In the genomic region with DNA sequence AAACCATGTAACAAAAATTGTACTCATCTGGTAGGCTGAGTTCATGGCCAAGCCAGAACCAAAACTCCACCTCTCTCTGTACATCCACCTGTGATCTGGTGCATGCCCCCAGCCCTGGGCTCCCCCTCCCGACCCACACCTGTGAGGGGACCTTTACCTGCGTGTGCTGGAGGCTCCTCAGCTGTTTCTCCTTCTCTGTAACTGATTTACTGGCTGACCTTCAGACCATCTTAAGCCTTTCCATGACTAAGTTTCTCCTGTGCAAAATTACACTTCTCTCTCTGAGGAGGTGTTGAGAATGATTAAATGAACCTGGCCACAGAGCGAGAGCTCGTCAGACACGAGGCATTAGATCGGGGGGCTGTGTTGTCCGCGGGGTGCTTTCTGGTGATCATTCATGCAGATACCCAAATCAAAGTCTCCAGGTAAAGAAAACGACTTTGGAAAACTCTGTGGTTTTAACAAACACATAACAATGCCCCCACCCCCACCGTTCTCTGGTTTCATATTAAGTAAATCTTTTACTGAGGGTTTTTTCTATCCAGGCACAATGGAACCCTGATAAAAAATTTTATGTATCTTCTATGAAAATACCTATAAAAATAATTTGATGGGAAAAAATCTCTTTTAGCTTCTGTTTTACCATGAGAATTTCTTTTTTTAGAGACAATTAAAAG, we compare ENCODE assay signal across 18 cellular contexts.
A peak's percentile ranks its signal among the peaks of the same experiment; 100 is the strongest.
DNase-seq lines count a peak whose midpoint lies in the region; ATAC-seq, FAIRE-seq and TF ChIP-seq lines count a peak whose summit lies in the region.
"Had no signal": no experiment of that assay in that cellular context is flagged by ENCODE, and none has a peak within 500 bp of the region (broad histone marks: within the 10 kb centered on the region; RNA-seq: fewer than 3 reads in every experiment).

No MANE protein-coding gene starts in this region.

- H2AFZ ChIP-seq in GM12878 (ENCODE audit: control insufficient read depth, low read depth, low read length), result no peak overlapping the region

- 30% methylated on average over 10 of the region's 10 CpGs for WGBS in GM12878 (ENCODE audit: insufficient coverage, insufficient replicate concordance, low lambda C conversion rate, missing lambda C conversion rate)

- H3K4me3 ChIP-seq in GM12878, result no peak overlapping the region
- H3K4me3 ChIP-seq: cardiac muscle cell, heart right ventricle, uterus had no signal

- H3K36me3 ChIP-seq in GM12878 (ENCODE audit: control insufficient read depth in 2 of 2, insufficient read depth in 2 of 2, low read length in 1 of 2), result no peaks in the 10 kb centered on the region
- H3K36me3 ChIP-seq: cardiac muscle cell, heart right ventricle, uterus had no signal

- no peak for TF ChIP-seq CTCF in GM12878 (IDR thresholded peaks at IDR 0.05 in 2 of 3, conservative IDR thresholded peaks at IDR 0.05 in 1 of 3; ENCODE audit: control insufficient read depth in 2 of 3, extremely low read depth in 1 of 3, insufficient read depth in 1 of 3, low read depth in 3 of 3, low read length in 3 of 3)

- POLR2A ChIA-PET in GM12878 (lab: Charles Lee), result no interaction called here

- TF ChIP-seq RAD21 in GM12878 (IDR thresholded peaks at IDR 0.05; ENCODE audit: insufficient read depth, low read depth, low read length), result no peak

- no peak for TF ChIP-seq POLR2A in GM12878 (IDR thresholded peaks at IDR 0.05; ENCODE audit: low read depth, low read length)

- no peak for FAIRE-seq in GM12878 (lab: Jason Lieb, UNC)

- RAD21 ChIA-PET in GM12878 (lab: Charles Lee; ENCODE audit: unreplicated experiment), result no interaction called here

- no peaks in the 10 kb centered on the region for H4K20me1 ChIP-seq in GM12878 (ENCODE audit: control insufficient read depth, insufficient read depth)

- BruUV-seq in GM12878 (replicated peaks; lab: Mats Ljungman, UMichigan), result no TSS peak

- H3K27ac ChIP-seq in GM12878 (ENCODE audit: control insufficient read depth, insufficient read depth), result no peak overlapping the region
- H3K27ac ChIP-seq: cardiac muscle cell, heart right ventricle, uterus had no signal

- SMC1A ChIA-PET in GM12878 (lab: Charles Lee; ENCODE audit: uncharacterized antibody, unreplicated experiment), result no interaction called here

- ATAC-seq in GM18508 (IDR thresholded peaks at IDR 0.05; ENCODE audit: insufficient read depth, unreplicated experiment), result peak; percentile 39
- peak; percentile 59 for ATAC-seq in HG02642 (IDR thresholded peaks at IDR 0.05; ENCODE audit: poor library complexity, unreplicated experiment)
- peak; percentile 38 for ATAC-seq in GM12878
- no peak for ATAC-seq in HG03139 (IDR thresholded peaks at IDR 0.05; ENCODE audit: unreplicated experiment)
- no peak for ATAC-seq in GM18498 (IDR thresholded peaks at IDR 0.05; ENCODE audit: unreplicated experiment)
- ATAC-seq: activated CD4-positive, CD25-positive, alpha-beta regulatory T cell treated with anti-CD3 and anti-CD28 coated beads, Interleukin-2, amount 50 U/mL, for 24 hours; HCT116; heart right ventricle; stimulated activated naive CD8-positive, alpha-beta T cell treated with anti-CD3 and anti-CD28 coated beads, Interleukin-15, amount 100 ng/mL, for 72 hours had no signal

- H3K9me3 ChIP-seq in GM12878 (replicated peaks; ENCODE audit: control insufficient read depth, insufficient read depth, low read length), result no peaks in the 10 kb centered on the region; the same call in 2 of the 3 replicates
- H3K9me3 ChIP-seq: heart right ventricle, uterus had no signal

- H3K4me2 ChIP-seq in GM12878 (ENCODE audit: control insufficient read depth, insufficient read depth), result no peak overlapping the region

- CTCF ChIA-PET in GM12878 (lab: Yijun Ruan, JAX), result no interaction called here

- in situ Hi-C loops in GM12878 (cut with MboI), result no loop called here

- H3K79me2 ChIP-seq in GM12878 (ENCODE audit: control insufficient read depth, insufficient read depth, low read length), result no peaks in the 10 kb centered on the region

- intact Hi-C loops in GM12878 (cut with micrococcal nuclease; ENCODE audit: unreplicated experiment), result no loop called here

- DNase-seq in GM12878 (ENCODE audit: low read depth, low spot score) (no peak), mucosa of gallbladder (ENCODE audit: low spot score) (peak; percentile 30), activated gamma-delta T cell (lab: John Stamatoyannopoulos, UW) (no peak)
- DNase-seq in stimulated activated CD4-positive, alpha-beta T cell treated with anti-CD3 and anti-CD28 coated beads, Interleukin-4, amount 100 ng/mL, for 1 hour, result no peak
- DNase-seq: CD4-positive, alpha-beta T cell; effector CD4-positive, alpha-beta T cell; heart right ventricle; NCI-H524; OCI-M1; stimulated activated naive CD8-positive, alpha-beta T cell treated with anti-CD3 and anti-CD28 coated beads, Interleukin-15, amount 100 ng/mL, for 72 hours; uterus had no signal

- H3K4me1 ChIP-seq in GM12878 (ENCODE audit: control insufficient read depth, insufficient read depth, low read length), result peaks cover 2% of the 10 kb centered on the region; the same call in 1 of the 2 replicates
- H3K4me1 ChIP-seq: uterus had no signal

- H3K27me3 ChIP-seq in GM12878 (replicated peaks in 1 of 2; ENCODE audit: control insufficient read depth in 2 of 2, insufficient read depth in 2 of 2, low read length in 1 of 2), result no peaks in the 10 kb centered on the region; a peak in 2 of 4 replicates
- H3K27me3 ChIP-seq: cardiac muscle cell, heart right ventricle, uterus had no signal

- TF ChIP-seq EP300 in GM12878 (IDR thresholded peaks at IDR 0.05; ENCODE audit: borderline replicate concordance in 1 of 2, control insufficient read depth in 1 of 2, low read depth in 2 of 2, low read length in 2 of 2), result no peak

- no peak overlapping the region for H3K9ac ChIP-seq in GM12878 (ENCODE audit: control insufficient read depth, insufficient read depth, low read length)

TF ChIP-seq in GM12878, 131 proteins besides CTCF, POLR2A, EP300 and RAD21 (continues in another document):
- TF ChIP-seq NKRF (conservative IDR thresholded peaks at IDR 0.05) (no peak), CEBPZ (IDR thresholded peaks at IDR 0.05; ENCODE audit: low read depth, low read length) (no peak), ZNF384 (IDR thresholded peaks at IDR 0.05; ENCODE audit: borderline replicate concordance, low read depth, low read length) (no peak), IKZF1 (conservative IDR thresholded peaks at IDR 0.05) (no peak), WRNIP1 (IDR thresholded peaks at IDR 0.05; ENCODE audit: borderline replicate concordance, low read depth, low read length) (no peak), NBN (IDR thresholded peaks at IDR 0.05) (no peak), RBBP5 (conservative IDR thresholded peaks at IDR 0.05) (no peak), SPI1 (IDR thresholded peaks at IDR 0.05; ENCODE audit: borderline replicate concordance, insufficient read depth, low read depth, low read length) (no peak), RB1 (IDR thresholded peaks at IDR 0.05; ENCODE audit: borderline replicate concordance) (no peak), EZH2 (IDR thresholded peaks at IDR 0.05; ENCODE audit: borderline replicate concordance, control insufficient read depth, low read depth, low read length) (no peak), FOS (IDR thresholded peaks at IDR 0.05; ENCODE audit: borderline replicate concordance, extremely low read depth, insufficient read length) (no peak)

Comparison
In these comparisons a context has a peak if more than half of its experiments do, and no peak if none do; other contexts are left out.
1. ATAC-seq: peak in GM18508 (single experiment), HG02642 (single experiment) and GM12878 (single experiment); none in HG03139 (single experiment) and GM18498 (single experiment).